Comparison of ENCODE assay signal across 8 cellular contexts in genomic region chr14:67420102-67420739, GRCh38. TPM values are rescaled to one million over a fixed set of nuclear protein-coding genes. Genes with fewer than 3 reads are reported as not detected.
A peak's percentile ranks its signal among the peaks of the same experiment; 100 is the strongest.
DNase-seq lines count a peak whose midpoint lies in the region; ATAC-seq and TF ChIP-seq lines count a peak whose summit lies in the region.

No MANE protein-coding gene starts in this region.

- CTCF ChIA-PET in mammary epithelial cell (lab: Charles Lee; ENCODE audit: low non-redundant PET) = interaction anchor here (0.6 kb wide), 1 partner anchor 107 kb away, joined by 3 read pairs; no protein-coding TSS in a partner anchor

- BruUV-seq in mammary epithelial cell (replicated peaks; lab: Mats Ljungman, UMichigan) = no TSS peak

- no peaks in the 10 kb centered on the region for H3K9me3 ChIP-seq in mammary epithelial cell (replicated peaks; ENCODE audit: insufficient read depth, low read length)
- no peaks in the 10 kb centered on the region for H3K9me3 ChIP-seq in GM23248 (ENCODE audit: low read depth)
- H3K9me3 ChIP-seq in stomach = no peaks in the 10 kb centered on the region

- TF ChIP-seq POLR2A in stomach (IDR thresholded peaks at IDR 0.05) = no peak

- 95% methylated on average over 11 of the region's 12 CpGs for WGBS in mammary epithelial cell (ENCODE audit: low coverage, missing lambda C conversion rate)
- WGBS in GM23248 (ENCODE audit: low coverage in 1 of 2, low lambda C conversion rate in 2 of 2, missing lambda C conversion rate in 2 of 2), 2 experiments = 82 to 84% methylated on average over 12 of the region's 12 CpGs
- 75 to 80% (median 77%) methylated on average over 12 of the region's 12 CpGs for WGBS in stomach, 5 donors

- no peaks in the 10 kb centered on the region for H3F3A ChIP-seq in GM23248 (ENCODE audit: insufficient read depth)

- TF ChIP-seq CTCF in mammary epithelial cell (conservative IDR thresholded peaks at IDR 0.05 in 1 of 2, IDR thresholded peaks at IDR 0.05 in 1 of 2; ENCODE audit: extremely low read depth in 1 of 2, insufficient read depth in 1 of 2, low read depth in 1 of 2, low read length in 2 of 2) (peak; percentile 14 to 23), stomach (IDR thresholded peaks at IDR 0.05) (peak in 1 of 7 experiments; percentile 21)

- no peaks in the 10 kb centered on the region for H3K9me2 ChIP-seq in GM23248 (ENCODE audit: insufficient read depth)

- DNase-seq in NCI-H524 (lab: John Stamatoyannopoulos, UW) (peak; percentile 38 to 58), NCI-H524 treated with DMSO at 0.1 percent for 48 hours (lab: John Stamatoyannopoulos, UW) (no peak), NOMO-1 (lab: John Stamatoyannopoulos, UW; ENCODE audit: unreplicated experiment in 2 of 2) (peak; percentile 43 to 47), mammary epithelial cell (peak; percentile 14), GM23248 (no peak), stomach (no peak)
- peak in 2 of 3 donors; percentile 23 to 32 for DNase-seq in stimulated activated CD4-positive, alpha-beta T cell treated with anti-CD3 and anti-CD28 coated beads, Interleukin-12 subunit alpha, Interleukin-12 subunit beta, amount 100 ng/mL, for 48 hours (ENCODE audit: low read depth in 2 of 3, low spot score in 1 of 3)

- H3K79me2 ChIP-seq in mammary epithelial cell (ENCODE audit: insufficient read depth, low read length) (no peaks in the 10 kb centered on the region), GM23248 (ENCODE audit: insufficient read depth) (no peaks in the 10 kb centered on the region)

- H3K27me3 ChIP-seq in mammary epithelial cell (ENCODE audit: insufficient read depth, low read length) = no peaks in the 10 kb centered on the region
- H3K27me3 ChIP-seq in GM23248 (replicated peaks; ENCODE audit: insufficient read depth) = no peaks in the 10 kb centered on the region
- peaks cover 0 to 12% (median 0%) of the 10 kb centered on the region in 3 donors for H3K27me3 ChIP-seq in stomach

- H3K4me3 ChIP-seq in mammary epithelial cell (replicated peaks in 1 of 3; ENCODE audit: insufficient read depth in 1 of 3, low read depth in 2 of 3, low read length in 3 of 3) = no peak overlapping the region
- H3K4me3 ChIP-seq in GM23248 = no peak overlapping the region
- H3K4me3 ChIP-seq in stomach = no peak overlapping the region

- in situ Hi-C loops in mammary epithelial cell (cut with MboI; ENCODE audit: low sequenced_read_pairs in 2 of 2) (loop anchor here in 1 of 2 donors (25.0 kb wide), 1 partner anchor 267 kb away; the partner anchor contains the start of gene RDH11), GM23248 (cut with MboI) (loop anchor here (10.0 kb wide), 1 partner anchor 145 kb away; no protein-coding TSS in a partner anchor)

- H3K4me1 ChIP-seq in mammary epithelial cell (ENCODE audit: insufficient read depth, low read length) = peaks cover 23% of the 10 kb centered on the region
- H3K4me1 ChIP-seq in GM23248 (ENCODE audit: insufficient read depth) = peaks cover 5% of the 10 kb centered on the region; the same call in 1 of the 2 replicates
- H3K4me1 ChIP-seq in stomach = peaks cover 0 to 15% (median 5%) of the 10 kb centered on the region in 4 donors

- no peak for ATAC-seq in GM21515 (IDR thresholded peaks at IDR 0.05; ENCODE audit: unreplicated experiment)

- no peak overlapping the region for H3K27ac ChIP-seq in mammary epithelial cell (ENCODE audit: insufficient read depth, low read depth, low read length)
- no peak overlapping the region for H3K27ac ChIP-seq in GM23248
- H3K27ac ChIP-seq in stomach = peak overlapping the region in 1 of 5 donors; percentile 67

- TF ChIP-seq EP300 in stomach (IDR thresholded peaks at IDR 0.05) = no peak

- dilution Hi-C loops in mammary epithelial cell (cut with HindIII; ENCODE audit: low sequenced_read_pairs) = no loop called here

- intact Hi-C loops in mammary epithelial cell (cut with micrococcal nuclease) = no loop called here
- intact Hi-C loops in stomach (cut with DNase I; ENCODE audit: low total_unique reads) = no loop called here

- H3K4me2 ChIP-seq in mammary epithelial cell (ENCODE audit: insufficient read depth, low read depth, low read length) (no peak overlapping the region), GM23248 (ENCODE audit: unreplicated experiment) (no peak overlapping the region)

- H4K20me1 ChIP-seq in mammary epithelial cell (ENCODE audit: insufficient read depth, low read length) = no peaks in the 10 kb centered on the region
- H4K20me1 ChIP-seq in GM23248 (ENCODE audit: insufficient read depth) = no peaks in the 10 kb centered on the region

- no peak overlapping the region for H3K9ac ChIP-seq in mammary epithelial cell (ENCODE audit: insufficient read depth, low read length)
- no peak overlapping the region for H3K9ac ChIP-seq in GM23248

- H2AFZ ChIP-seq in mammary epithelial cell (ENCODE audit: low read depth, low read length) (no peak overlapping the region), GM23248 (no peak overlapping the region)

- H3K36me3 ChIP-seq in mammary epithelial cell (ENCODE audit: insufficient read depth, low read length) (no peaks in the 10 kb centered on the region), GM23248 (ENCODE audit: low read depth) (no peaks in the 10 kb centered on the region), stomach (no peaks in the 10 kb centered on the region)

RNA-seq across cellular contexts. Expression of gene PLEK2, which starts 8.3 kb away (rescaled TPM):
- total RNA-seq in mammary epithelial cell (100 to 1,000 TPM in 1 of 2 donors, 1 to 10 TPM in 1; 9.8 to 152 TPM), stomach (100 to 1,000 TPM in 1 of 5 donors, 10 to 100 TPM in 2, 1 to 10 TPM in 1, not detected in 1; 6.5 to 203 (median 26.5) TPM)
- polyA plus RNA-seq in mammary epithelial cell (156 TPM), GM23248 (2016; fragmentation: Nextera tagmentation; extraction: Ambion mirVana) (11.4 and 11.5 TPM in 2 replicates), stomach (10 to 100 TPM; 13.5 to 39.0 (median 20.0) TPM)
- 138 TPM for polyA minus RNA-seq in mammary epithelial cell
- total RNA-seq in GM23248 (2014; rRNA removed; shearing (Covaris generic)) = 10.8 and 12.4 TPM in 2 replicates

Comparison
In these comparisons a context has a peak if more than half of its experiments do, and no peak if none do; other contexts are left out.
1. DNase-seq: peak in NCI-H524 (2 of 2), NOMO-1 (2 of 2), mammary epithelial cell (single experiment) and stimulated activated CD4-positive, alpha-beta T cell treated with anti-CD3 and anti-CD28 coated beads, Interleukin-12 subunit alpha, Interleukin-12 subunit beta, amount 100 ng/mL, for 48 hours (2 of 3); none in NCI-H524 treated with DMSO at 0.1 percent for 48 hours (single experiment), GM23248 (single experiment) and stomach (single experiment).